34 cellular contexts compared by ENCODE assay signal in the genomic region with DNA sequence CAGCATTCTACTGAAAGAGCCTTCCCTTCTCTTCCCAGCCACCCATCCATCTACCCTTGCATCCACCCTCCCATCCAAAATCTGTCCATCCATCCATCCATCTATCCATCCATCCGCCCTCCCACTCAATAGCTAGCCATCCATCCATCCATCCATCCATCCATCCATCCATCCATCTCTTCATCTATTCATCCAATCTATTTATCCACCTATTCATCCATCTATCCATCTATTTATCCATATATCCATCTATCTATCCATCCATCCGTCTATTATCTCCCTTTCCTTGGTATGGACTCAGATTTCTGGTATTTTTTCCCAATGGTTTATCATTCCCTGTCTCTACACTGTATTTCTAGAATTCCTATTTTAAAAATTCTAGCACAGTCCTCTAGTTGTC. TPM values are rescaled to one million over a fixed set of nuclear protein-coding genes. Genes with fewer than 3 reads are reported as not detected.
DNase-seq lines count a peak whose midpoint lies in the region; ATAC-seq, FAIRE-seq and TF ChIP-seq lines count a peak whose summit lies in the region.
"Had no signal": no experiment of that assay in that cellular context is flagged by ENCODE, and none has a peak within 500 bp of the region (broad histone marks: within the 10 kb centered on the region; RNA-seq: fewer than 3 reads in every experiment).

No MANE protein-coding gene starts in this region.

- WGBS in K562 (ENCODE audit: insufficient coverage, low coverage, missing lambda C conversion rate), result 0% methylated on average over 2 of the region's 2 CpGs
- 77 to 100% methylated on average over 1 to 2 of the region's 2 CpGs for WGBS in H1 (ENCODE audit: extremely low coverage in 1 of 2, insufficient coverage in 1 of 2, insufficient read length in 1 of 2, insufficient replicate concordance in 2 of 2, low coverage in 1 of 2, low lambda C conversion rate in 2 of 2, missing lambda C conversion rate in 1 of 2), 2 experiments

- H4K20me1 ChIP-seq in K562 (replicated peaks; ENCODE audit: control insufficient read depth, insufficient read depth, low read length) (no peaks in the 10 kb centered on the region), H1 (replicated peaks in 1 of 2; ENCODE audit: control insufficient read depth in 1 of 2, insufficient read depth in 2 of 2, low read length in 2 of 2) (no peaks in the 10 kb centered on the region)
- H4K20me1 ChIP-seq: BLaER1; BLaER1 treated with 17β-estradiol and CSF1 and Interleukin-3, amounts not matched to agents 10 nM and 100 nM had no signal

- intact Hi-C loops in K562 (cut with micrococcal nuclease), result no loop called here
- intact Hi-C loops in CD4-positive, alpha-beta T cell (cut with DNase I, micrococcal nuclease), result no loop called here

- H3K4me3 Mint-ChIP-seq in CD4-positive, alpha-beta T cell, result no peak overlapping the region
- H3K4me3 Mint-ChIP-seq: B cell; CD14-positive monocyte; CD4-positive, alpha-beta memory T cell; CD4-positive, CD25-positive, alpha-beta regulatory T cell; CD8-positive, alpha-beta memory T cell; CD8-positive, alpha-beta T cell had no signal

- no peak overlapping the region for H4K5ac ChIP-seq in H1 (ENCODE audit: insufficient read length, low read depth, low read length)

- H3K79me2 ChIP-seq in K562 (ENCODE audit: control insufficient read depth, insufficient read depth, low read length), result no peaks in the 10 kb centered on the region
- H3K79me2 ChIP-seq in H1 (ENCODE audit: control insufficient read depth in 1 of 2, insufficient read depth in 2 of 2, low read length in 2 of 2), result no peaks in the 10 kb centered on the region

- no peaks in the 10 kb centered on the region for H3K9me1 ChIP-seq in K562 (ENCODE audit: control insufficient read depth, insufficient read depth, low read length)

- H3K9me3 ChIP-seq in HEK293 (ENCODE audit: control insufficient read depth, insufficient read depth, low read depth, low read length), result no peaks in the 10 kb centered on the region
- H3K9me3 ChIP-seq in K562 (replicated peaks; ENCODE audit: control insufficient read depth, insufficient read depth, low read depth, low read length), result no peaks in the 10 kb centered on the region
- H3K9me3 ChIP-seq in H1 (ENCODE audit: insufficient read depth in 2 of 2, low read depth in 1 of 2, low read length in 1 of 2), result no peaks in the 10 kb centered on the region
- H3K9me3 ChIP-seq in CD4-positive, alpha-beta T cell (ENCODE audit: control insufficient read depth, low read length), result no peaks in the 10 kb centered on the region
- H3K9me3 ChIP-seq: BE2C, BLaER1, Caco-2 had no signal

- DNase-seq in K562 (ENCODE audit: extremely low read depth in 1 of 4, low spot score in 3 of 4) (no peak), H1 (ENCODE audit: low read depth in 1 of 2, low spot score in 2 of 2) (no peak), C1 segment of cervical spinal cord (lab: John Stamatoyannopoulos, UW) (no peak)
- no peak for DNase-seq in CD4-positive, alpha-beta T cell
- DNase-seq: 8988T; ACHN; AML-193; BE2C; Caco-2; Calu3; CD4-positive, alpha-beta memory T cell; CD4-positive, CD25-positive, alpha-beta regulatory T cell; CD8-positive, alpha-beta memory T cell; CD8-positive, alpha-beta T cell; COR-L47; DMS 273 treated with DMSO at 0.1 percent for 48 hours; DMS153; DMS53; DMS79; DMS79 treated with DMSO at 0.1 percent for 48 hours; DND-41; EL had no signal

- no peak overlapping the region for H3K4ac ChIP-seq in H1 (replicated peaks; ENCODE audit: insufficient read length, low read depth, low read length)

- H3K56ac ChIP-seq in H1 (replicated peaks; ENCODE audit: insufficient read length, low read depth, low read length), result peak overlapping the region; percentile 46

- 0 out of 5 replicates have a peak, but pooled peaks cover 6 to 7% of the 10 kb centered on the region in 2 experiments for H3K27me3 ChIP-seq in K562 (ENCODE audit: control insufficient read depth in 2 of 2, insufficient read depth in 2 of 2, low read length in 2 of 2)
- no peaks in the 10 kb centered on the region; a peak in 1 of 7 replicates for H3K27me3 ChIP-seq in H1 (replicated peaks in 1 of 4; ENCODE audit: control insufficient read depth in 3 of 4, extremely low read depth in 1 of 4, insufficient read depth in 3 of 4, low read length in 3 of 4)
- H3K27me3 ChIP-seq in CD4-positive, alpha-beta T cell (ENCODE audit: control insufficient read depth, insufficient read depth, low read length), result peaks cover 8% of the 10 kb centered on the region
- H3K27me3 ChIP-seq: BE2C; BLaER1; BLaER1 treated with 17β-estradiol and CSF1 and Interleukin-3, amounts not matched to agents 10 nM and 100 nM had no signal

- H3K27ac ChIP-seq in HEK293 (ENCODE audit: extremely low read depth, low read depth, low read length) (no peak overlapping the region), K562 (ENCODE audit: extremely low read depth, low read depth, low read length) (no peak overlapping the region), H1 (ENCODE audit: low read depth, low read length) (no peak overlapping the region)
- H3K27ac ChIP-seq in CD4-positive, alpha-beta T cell (ENCODE audit: low read depth, low read length), result no peak overlapping the region
- H3K27ac ChIP-seq: 22Rv1; A549; BLaER1; BLaER1 treated with 17β-estradiol and CSF1 and Interleukin-3, amounts not matched to agents 10 nM and 100 nM; C4-2B had no signal

- no TSS peak for BruUV-seq in K562 (replicated peaks; lab: Mats Ljungman, UMichigan)

- no peak overlapping the region for H2BK12ac ChIP-seq in H1 (ENCODE audit: low read depth, low read length)

- H2BK5ac ChIP-seq in H1 (ENCODE audit: low read depth, low read length), result no peak overlapping the region

- H3K18ac ChIP-seq in H1 (ENCODE audit: extremely low read depth, low read length), result no peak overlapping the region

- H4K91ac ChIP-seq in H1 (replicated peaks; ENCODE audit: insufficient read length, low read length), result no peak overlapping the region

- H3K36me3 ChIP-seq in HEK293 (ENCODE audit: control insufficient read depth in 2 of 2, insufficient read depth in 1 of 2, low read length in 2 of 2), result no peaks in the 10 kb centered on the region
- H3K36me3 ChIP-seq in K562 (ENCODE audit: control insufficient read depth, insufficient read depth, low read length), result no peaks in the 10 kb centered on the region
- no peaks in the 10 kb centered on the region for H3K36me3 ChIP-seq in H1 (ENCODE audit: control insufficient read depth in 2 of 4, insufficient read depth in 4 of 4, low read length in 3 of 4)
- H3K36me3 ChIP-seq: BE2C; BLaER1; BLaER1 treated with 17β-estradiol and CSF1 and Interleukin-3, amounts not matched to agents 10 nM and 100 nM had no signal

- no peak for TF ChIP-seq POLR2A in K562 (conservative IDR thresholded peaks at IDR 0.05)
- TF ChIP-seq POLR2A in H1 (IDR thresholded peaks at IDR 0.05; ENCODE audit: control extremely low read depth in 1 of 2, low read depth in 2 of 2, low read length in 2 of 2), result no peak

- no peak overlapping the region for H2BK15ac ChIP-seq in H1 (ENCODE audit: low read length)

- H3K9ac ChIP-seq in K562 (ENCODE audit: insufficient read depth in 1 of 2, low read depth in 2 of 2, low read length in 2 of 2), result no peak overlapping the region
- H3K9ac ChIP-seq in H1 (replicated peaks in 1 of 4; ENCODE audit: extremely low read depth in 1 of 4, low read depth in 3 of 4, low read length in 3 of 4), result no peak overlapping the region
- H3K9ac ChIP-seq: BLaER1; BLaER1 treated with 17β-estradiol and CSF1 and Interleukin-3, amounts not matched to agents 10 nM and 100 nM had no signal

- no peak overlapping the region for H3K4me3 ChIP-seq in HEK293 (ENCODE audit: low read depth, low read length)
- no peak overlapping the region for H3K4me3 ChIP-seq in K562
- no peak overlapping the region for H3K4me3 ChIP-seq in H1 (ENCODE audit: extremely low read depth in 1 of 4, insufficient read depth in 2 of 4, low read depth in 3 of 4, low read length in 4 of 4)
- H3K4me3 ChIP-seq: A549; BLaER1; BLaER1 treated with 17β-estradiol and CSF1 and Interleukin-3, amounts not matched to agents 10 nM and 100 nM had no signal

- FAIRE-seq in K562 (lab: Jason Lieb, UNC) (no peak), H1 (lab: Jason Lieb, UNC) (no peak)
- FAIRE-seq: A204.1, A549, D721Med had no signal

- in situ Hi-C loops in K562 (cut with MboI), result no loop called here

- H3K79me1 ChIP-seq in H1 (ENCODE audit: low read depth, low read length), result no peaks in the 10 kb centered on the region

- H2BK20ac ChIP-seq in H1 (ENCODE audit: low read length), result no peak overlapping the region

- no peak overlapping the region for H3K23ac ChIP-seq in H1 (ENCODE audit: insufficient read length)

- H3K27me3 Mint-ChIP-seq in CD4-positive, alpha-beta T cell, result peaks cover 25% of the 10 kb centered on the region

- H3K36me3 Mint-ChIP-seq in CD4-positive, alpha-beta T cell (ENCODE audit: low read depth), result no peaks in the 10 kb centered on the region
- H3K36me3 Mint-ChIP-seq: CD14-positive monocyte; CD4-positive, alpha-beta memory T cell; CD4-positive, CD25-positive, alpha-beta regulatory T cell; CD8-positive, alpha-beta memory T cell; CD8-positive, alpha-beta T cell had no signal

- H3K4me1 ChIP-seq in HEK293 (ENCODE audit: control insufficient read depth, insufficient read depth, low read length) (no peaks in the 10 kb centered on the region), K562 (replicated peaks in 1 of 2; ENCODE audit: control insufficient read depth in 2 of 2, insufficient read depth in 2 of 2, low read length in 2 of 2) (no peaks in the 10 kb centered on the region), H1 (replicated peaks in 1 of 4; ENCODE audit: control insufficient read depth in 3 of 4, insufficient read depth in 4 of 4, low read length in 3 of 4) (no peaks in the 10 kb centered on the region)
- H3K4me1 ChIP-seq: A549; BE2C; BLaER1; BLaER1 treated with 17β-estradiol and CSF1 and Interleukin-3, amounts not matched to agents 10 nM and 100 nM had no signal

- no peak for TF ChIP-seq EP300 in K562 (IDR thresholded peaks at IDR 0.05; ENCODE audit: low read length)
- no peak for TF ChIP-seq EP300 in H1 (IDR thresholded peaks at IDR 0.05; ENCODE audit: borderline replicate concordance in 1 of 2, low read depth in 2 of 2, low read length in 2 of 2)

- no peak overlapping the region for H2BK120ac ChIP-seq in H1 (replicated peaks; ENCODE audit: low read depth, low read length)

- H3K23me2 ChIP-seq in H1 (ENCODE audit: low read depth, low read length), result peaks cover 3% of the 10 kb centered on the region; the same call in 1 of the 2 replicates

- H3K4me2 ChIP-seq in K562 (ENCODE audit: insufficient read depth, low read length), result no peak overlapping the region
- H3K4me2 ChIP-seq in H1 (ENCODE audit: insufficient read depth in 1 of 2, low read depth in 2 of 2, low read length in 2 of 2), result no peak overlapping the region
- H3K4me2 ChIP-seq: A549; BLaER1; BLaER1 treated with 17β-estradiol and CSF1 and Interleukin-3, amounts not matched to agents 10 nM and 100 nM had no signal

- H3K9me3 Mint-ChIP-seq in CD4-positive, alpha-beta T cell, result no peaks in the 10 kb centered on the region

- TF ChIP-seq RAD21 in K562 (CRISPR knock-in tag; conservative IDR thresholded peaks at IDR 0.05 in 1 of 2, IDR thresholded peaks at IDR 0.05 in 1 of 2) (no peak), H1 (IDR thresholded peaks at IDR 0.05 in 1 of 2, conservative IDR thresholded peaks at IDR 0.05 in 1 of 2; ENCODE audit: low read depth in 2 of 2, low read length in 2 of 2) (no peak)

- no peaks in the 10 kb centered on the region for H3K4me1 Mint-ChIP-seq in CD4-positive, alpha-beta T cell (ENCODE audit: low read depth)
- H3K4me1 Mint-ChIP-seq: B cell; CD4-positive, CD25-positive, alpha-beta regulatory T cell had no signal

- CTCF ChIA-PET in HEK293 (lab: Yijun Ruan, JAX) (no interaction called here), K562 (lab: Yijun Ruan, JAX; ENCODE audit: low intra/inter-chr PET ratio) (no interaction called here), H1 (lab: Charles Lee; ENCODE audit: partially characterized antibody) (interaction anchor here (0.9 kb wide), 1 partner anchor 12 kb away, joined by 3 read pairs; no protein-coding TSS in a partner anchor)
- CTCF ChIA-PET in CD4-positive, alpha-beta T cell (lab: Charles Lee), result no interaction called here

- H2AFZ ChIP-seq in K562 (ENCODE audit: low read depth, low read length) (no peak overlapping the region), H1 (ENCODE audit: low read length) (no peak overlapping the region)

- POLR2A ChIA-PET in HEK293 (lab: Yijun Ruan, JAX), result no interaction called here
- POLR2A ChIA-PET in K562 (lab: Yijun Ruan, JAX), result no interaction called here
- POLR2A ChIA-PET in H1 (lab: Charles Lee; ENCODE audit: partially characterized antibody), result no interaction called here
- POLR2A ChIA-PET in CD4-positive, alpha-beta T cell (lab: Charles Lee), result no interaction called here

- H3K27ac Mint-ChIP-seq in CD4-positive, alpha-beta T cell, result no peak overlapping the region
- H3K27ac Mint-ChIP-seq: B cell; CD14-positive monocyte; CD4-positive, alpha-beta memory T cell; CD4-positive, CD25-positive, alpha-beta regulatory T cell; CD8-positive, alpha-beta memory T cell; CD8-positive, alpha-beta T cell had no signal

- H2AK5ac ChIP-seq in H1 (ENCODE audit: low read depth, low read length), result no peak overlapping the region

- no peak overlapping the region for H4K8ac ChIP-seq in H1 (ENCODE audit: extremely low read depth, insufficient read depth, low read length)

- ATAC-seq in K562 (no peak), HG02884 (IDR thresholded peaks at IDR 0.05; ENCODE audit: unreplicated experiment) (no peak)
- ATAC-seq in CD4-positive, alpha-beta T cell (ENCODE audit: poor library complexity), result no peak
- ATAC-seq: A549; CD8-positive, alpha-beta T cell had no signal

- TF ChIP-seq CTCF in HEK293 (tag by site-specific recombination; IDR thresholded peaks at IDR 0.05) (no peak), K562 (IDR thresholded peaks at IDR 0.05 in 2 of 3, conservative IDR thresholded peaks at IDR 0.05 in 1 of 3; ENCODE audit: insufficient read depth in 2 of 3, low read depth in 1 of 3, low read length in 3 of 3) (no peak), H1 (IDR thresholded peaks at IDR 0.05; ENCODE audit: control extremely low read depth in 1 of 3, insufficient read depth in 1 of 3, low read depth in 1 of 3, low read length in 3 of 3) (no peak)
- TF ChIP-seq CTCF in CD4-positive, alpha-beta T cell (IDR thresholded peaks at IDR 0.05), result no peak

- H3K14ac ChIP-seq in H1 (ENCODE audit: insufficient read length), result no peak overlapping the region

RNA-seq across cellular contexts. Expression of a gene that starts 46.1 kb away (rescaled TPM):
- total RNA-seq in K562 (2011; cell fraction: chromatin; rRNA removed; ENCODE audit: low replicate concordance), result not detected in 2 replicates
- not detected in 2 replicates for total RNA-seq in K562 (2011; cell fraction: nucleolus; rRNA removed)
- total RNA-seq in K562 (2011; cell fraction: nucleoplasm; rRNA removed), result not detected in 2 replicates
- total RNA-seq in K562 (2014; rRNA removed) (not detected in 2 replicates), K562 (2014; rRNA removed; fragmentation: Illumina TruSeq; extraction: Trizol) (not detected in 2 replicates), K562 (2015; rRNA removed; fragmentation: Illumina TruSeq; extraction: Trizol) (not detected in 2 replicates), K562 (2021) (0.38 TPM in 1 of 2 replicates, not detected in the other)
- polyA plus RNA-seq in K562 (2011; rRNA removed) (not detected in 2 replicates), K562 (2014; fragmentation: Illumina TruSeq; extraction: Trizol) (not detected in 2 replicates), K562 (2014; fragmentation: Nextera tagmentation; extraction: Ambion mirVana) (not detected), K562 (2014; rRNA removed) (not detected in 2 replicates), H1 (2011; rRNA removed) (0.06 and 0.08 TPM in 2 replicates)
- polyA plus RNA-seq in K562 (2011; cell fraction: cytosol; rRNA removed), result not detected in 2 replicates
- polyA plus RNA-seq in K562 (2011; cell fraction: nucleus; rRNA removed), result not detected in 2 replicates
- 0.21 TPM in 1 of 2 replicates, not detected in the other for polyA plus RNA-seq in K562 (2012)
- polyA minus RNA-seq in K562 (2011; rRNA and poly(A)+ RNA removed), result not detected in 2 replicates
- polyA minus RNA-seq in K562 (2011; cell fraction: cytosol; rRNA and poly(A)+ RNA removed), result not detected in 2 replicates
- polyA minus RNA-seq in K562 (2011; cell fraction: nucleus; rRNA and poly(A)+ RNA removed), result 0.13 TPM in 1 of 2 replicates, not detected in the other
- total RNA-seq in H1 (2021; fragmentation: NEBNext Ultra II Directional; extraction: Animal tissue kit (Norgen Biotek cat#: 25700)), result 0.27 TPM in 1 of 2 replicates, not detected in the other
- polyA plus RNA-seq in H1 (2011; cell fraction: cytosol; rRNA removed), result 0.10 TPM
- polyA plus RNA-seq in H1 (2011; cell fraction: nucleus; rRNA removed), result 0.16 TPM
- 0.13 TPM in 3 of 4 replicates, not detected in the other for polyA plus RNA-seq in H1 (2012, experiment 1 of 2)
- polyA plus RNA-seq in H1 (2012, experiment 2 of 2), result not detected
- polyA plus RNA-seq in H1 (2013, experiment 1 of 2), result 0.04 TPM
- polyA plus RNA-seq in H1 (2013, experiment 2 of 2), result 0.07 TPM
- 0.09 and 0.37 TPM in 2 replicates for polyA minus RNA-seq in H1 (2011; rRNA and poly(A)+ RNA removed)
- polyA minus RNA-seq in H1 (2011; cell fraction: cytosol; rRNA and poly(A)+ RNA removed), result not detected
- 1.00 TPM for polyA minus RNA-seq in H1 (2011; cell fraction: nucleus; rRNA and poly(A)+ RNA removed)
- under 1 TPM; 0.27 to 0.75 TPM for total RNA-seq in CD4-positive, alpha-beta T cell
- total RNA-seq: CD8-positive, alpha-beta T cell; G401 had no signal
- polyA plus RNA-seq: CD8-positive, alpha-beta memory T cell had no signal
